ENCODE assay signal across 8 cellular contexts in the genomic region with DNA sequence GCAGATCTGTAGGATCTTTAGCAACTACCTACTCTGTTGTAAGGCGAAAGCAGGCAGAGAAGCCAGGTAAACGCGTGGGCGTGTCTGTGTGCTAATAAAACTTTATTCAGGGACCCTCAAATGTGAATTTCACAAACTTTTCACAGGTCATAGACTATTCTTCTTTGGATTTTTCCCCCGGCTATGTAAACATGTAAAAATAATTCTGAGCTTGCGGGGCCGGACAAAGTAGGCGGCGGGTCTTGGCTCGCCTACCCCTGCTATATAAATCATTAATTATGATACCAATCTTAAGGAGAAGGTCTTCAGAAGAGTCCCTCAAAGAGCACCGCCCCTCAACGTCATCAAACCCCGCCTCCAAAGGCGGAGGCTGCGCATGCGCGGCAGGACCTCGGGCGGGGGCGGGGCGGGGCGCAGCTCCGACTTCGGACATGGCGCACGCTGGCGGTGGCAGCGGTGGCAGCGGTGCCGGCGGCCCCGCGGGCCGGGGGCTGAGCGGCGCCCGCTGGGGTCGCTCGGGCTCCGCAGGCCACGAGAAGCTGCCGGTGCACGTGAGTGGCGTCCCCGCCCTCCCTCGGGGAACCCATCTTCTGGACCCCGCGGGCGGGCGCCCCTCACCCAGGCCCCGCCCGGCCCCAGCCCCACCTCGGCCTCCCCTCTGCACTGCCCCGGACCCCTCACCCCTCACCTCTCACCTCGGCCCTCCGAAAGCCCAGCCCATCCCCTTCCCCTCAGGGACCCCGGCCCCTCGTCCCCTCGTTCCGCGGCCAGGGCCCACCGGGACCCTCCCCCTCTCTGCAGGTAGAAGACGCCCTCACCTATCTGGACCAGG. TPM values are rescaled to one million over a fixed set of nuclear protein-coding genes. Genes with fewer than 3 reads are reported as not detected.
A peak's percentile ranks its signal among the peaks of the same experiment; 100 is the strongest.
DNase-seq lines count a peak whose midpoint lies in the region; ATAC-seq, FAIRE-seq and TF ChIP-seq lines count a peak whose summit lies in the region.

A gene with protein sequence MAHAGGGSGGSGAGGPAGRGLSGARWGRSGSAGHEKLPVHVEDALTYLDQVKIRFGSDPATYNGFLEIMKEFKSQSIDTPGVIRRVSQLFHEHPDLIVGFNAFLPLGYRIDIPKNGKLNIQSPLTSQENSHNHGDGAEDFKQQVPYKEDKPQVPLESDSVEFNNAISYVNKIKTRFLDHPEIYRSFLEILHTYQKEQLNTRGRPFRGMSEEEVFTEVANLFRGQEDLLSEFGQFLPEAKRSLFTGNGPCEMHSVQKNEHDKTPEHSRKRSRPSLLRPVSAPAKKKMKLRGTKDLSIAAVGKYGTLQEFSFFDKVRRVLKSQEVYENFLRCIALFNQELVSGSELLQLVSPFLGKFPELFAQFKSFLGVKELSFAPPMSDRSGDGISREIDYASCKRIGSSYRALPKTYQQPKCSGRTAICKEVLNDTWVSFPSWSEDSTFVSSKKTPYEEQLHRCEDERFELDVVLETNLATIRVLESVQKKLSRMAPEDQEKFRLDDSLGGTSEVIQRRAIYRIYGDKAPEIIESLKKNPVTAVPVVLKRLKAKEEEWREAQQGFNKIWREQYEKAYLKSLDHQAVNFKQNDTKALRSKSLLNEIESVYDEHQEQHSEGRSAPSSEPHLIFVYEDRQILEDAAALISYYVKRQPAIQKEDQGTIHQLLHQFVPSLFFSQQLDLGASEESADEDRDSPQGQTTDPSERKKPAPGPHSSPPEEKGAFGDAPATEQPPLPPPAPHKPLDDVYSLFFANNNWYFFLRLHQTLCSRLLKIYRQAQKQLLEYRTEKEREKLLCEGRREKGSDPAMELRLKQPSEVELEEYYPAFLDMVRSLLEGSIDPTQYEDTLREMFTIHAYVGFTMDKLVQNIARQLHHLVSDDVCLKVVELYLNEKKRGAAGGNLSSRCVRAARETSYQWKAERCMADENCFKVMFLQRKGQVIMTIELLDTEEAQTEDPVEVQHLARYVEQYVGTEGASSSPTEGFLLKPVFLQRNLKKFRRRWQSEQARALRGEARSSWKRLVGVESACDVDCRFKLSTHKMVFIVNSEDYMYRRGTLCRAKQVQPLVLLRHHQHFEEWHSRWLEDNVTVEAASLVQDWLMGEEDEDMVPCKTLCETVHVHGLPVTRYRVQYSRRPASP (plus strand): TSS at position 409 of the 832 bp plus-strand sequence. CDS start 23 bp downstream, at position 432.

- no peaks in the 10 kb centered on the region for H3K27me3 ChIP-seq in effector memory CD4-positive, alpha-beta T cell (replicated peaks; ENCODE audit: control insufficient read depth, insufficient read depth, low read length, poor library complexity, severe bottlenecking)

- H3K9me3 ChIP-seq in effector memory CD4-positive, alpha-beta T cell (ENCODE audit: control insufficient read depth, low read length) = no peaks in the 10 kb centered on the region

- peak; percentile 89 for FAIRE-seq in GM12892 (lab: Jason Lieb, UNC)

- ATAC-seq in GM21528 (IDR thresholded peaks at IDR 0.05; ENCODE audit: low FRiP score, unreplicated experiment) = no peak

- TF ChIP-seq POLR2A in GM12892 (IDR thresholded peaks at IDR 0.05; ENCODE audit: low read depth, low read length) = peak; percentile 72; the same call in 1 of the 2 replicates

- peak within 1 kb of the TSS; percentile 62 for H3K27ac ChIP-seq in effector memory CD4-positive, alpha-beta T cell (ENCODE audit: insufficient read depth, low read length, poor library complexity, severe bottlenecking)

- peaks cover 26% of the 10 kb centered on the region for H3K36me3 ChIP-seq in effector memory CD4-positive, alpha-beta T cell (ENCODE audit: control insufficient read depth, insufficient read depth, low read length)

- peak; percentile 80 for DNase-seq in GM12892 (ENCODE audit: insufficient read length)
- DNase-seq in HPDE6-E6E7 (ENCODE audit: extremely low spot score) = peak; percentile 74
- DNase-seq in NOMO-1 treated with dmso at 0.1 percent for 144 hours (lab: John Stamatoyannopoulos, UW; ENCODE audit: unreplicated experiment) = peak; percentile 47
- DNase-seq in activated CD8-positive, alpha-beta memory T cell treated with anti-CD3 and anti-CD28 coated beads for 48 hours (ENCODE audit: low read depth in 2 of 3, low spot score in 2 of 3) = peak; percentile 75 to 86 (median 84)
- peak; percentile 81 to 84 (median 83) for DNase-seq in effector memory CD4-positive, alpha-beta T cell
- DNase-seq in lung microvascular endothelial cell (ENCODE audit: low read depth in 2 of 2) = peak; percentile 91 to 92
- peak; percentile 76 to 84 (median 82) for DNase-seq in stimulated activated CD4-positive, alpha-beta T cell treated with anti-CD3 and anti-CD28 coated beads, TNF-alpha, amount 100 ng/mL, for 24 hours (ENCODE audit: low read depth in 3 of 3)

- peak within 1 kb of the TSS; percentile 74 for H3K4me3 ChIP-seq in effector memory CD4-positive, alpha-beta T cell (ENCODE audit: insufficient read depth, low read depth, low read length, poor library complexity, severe bottlenecking)

- H3K4me1 ChIP-seq in effector memory CD4-positive, alpha-beta T cell (ENCODE audit: control insufficient read depth, insufficient read depth, low read length, poor library complexity, severe bottlenecking) = peaks cover 9% of the 10 kb centered on the region

RNA-seq across cellular contexts. Expression of the gene that starts here (rescaled TPM):
- polyA plus RNA-seq in GM12892 (2012; ENCODE audit: missing spikeins) = 18.8 TPM
- total RNA-seq in lung microvascular endothelial cell = 15.9 and 44.0 TPM in 2 replicates
